8 cellular contexts compared by ENCODE assay signal in genomic region chr9:100028201-100028784, GRCh38.
A peak's percentile ranks its signal among the peaks of the same experiment; 100 is the strongest.
DNase-seq lines count a peak whose midpoint lies in the region; ATAC-seq and TF ChIP-seq lines count a peak whose summit lies in the region.

No MANE protein-coding gene starts in this region.

- ATAC-seq in GM18519 (IDR thresholded peaks at IDR 0.05; ENCODE audit: low FRiP score, unreplicated experiment) (peak; percentile 77), HG03064 (IDR thresholded peaks at IDR 0.05; ENCODE audit: low read depth, unreplicated experiment) (peak; percentile 79), left lobe of liver (peak; percentile 99)

- TF ChIP-seq CTCF in AG09309 (IDR thresholded peaks at IDR 0.05; ENCODE audit: control insufficient read depth, insufficient read depth, low read depth, low read length, missing control alignments): peak; percentile 97

- no peak overlapping the region for H3K4me3 ChIP-seq in AG09309 (ENCODE audit: control insufficient read depth, low read depth, low read length)

- DNase-seq in AG09309 (ENCODE audit: low read depth) (peak; percentile 39), NCI-H2171 (lab: John Stamatoyannopoulos, UW) (peak; percentile 29), cerebellum (ENCODE audit: low spot score) (peak; percentile 38), left lobe of liver (ENCODE audit: low spot score) (peak; percentile 65)
- DNase-seq in activated CD4-positive, CD25-positive, alpha-beta regulatory T cell treated with anti-CD3 and anti-CD28 coated beads, Interleukin-2, amount 50 U/mL, for 72 hours: peak; percentile 57
- DNase-seq in stimulated activated CD4-positive, alpha-beta T cell treated with anti-CD3 and anti-CD28 coated beads, Interleukin-4, amount 100 ng/mL, for 48 hours (ENCODE audit: low read depth in 2 of 2): peak; percentile 54 to 60
